In genomic region chr7:113320419-113320818, GRCh38 we compare ENCODE assay signal across 31 cellular contexts.
"Had no signal": no experiment of that assay in that cellular context is flagged by ENCODE, and none has a peak within 500 bp of the region (broad histone marks: within the 10 kb centered on the region; RNA-seq: fewer than 3 reads in every experiment).

No MANE protein-coding gene starts in this region.

- H3K9me3 ChIP-seq: gastrocnemius medialis, neutrophil, prostate gland, testis, transverse colon had no signal

- H3K9me3 Mint-ChIP-seq: activated naive CD4-positive, alpha-beta T cell treated with anti-CD3 and anti-CD28 coated beads, Interleukin-2, amount 10 ng/mL, durations not matched to agents 7 days and 5 days; mesothelial cell of epicardium; nephron progenitor cell had no signal

- H3K4me1 Mint-ChIP-seq: activated naive CD4-positive, alpha-beta T cell treated with anti-CD3 and anti-CD28 coated beads, Interleukin-2, amount 10 ng/mL, durations not matched to agents 7 days and 5 days; naive B cell; nephron progenitor cell had no signal

- H3K27me3 Mint-ChIP-seq: activated naive CD4-positive, alpha-beta T cell treated with anti-CD3 and anti-CD28 coated beads, Interleukin-2, amount 10 ng/mL, durations not matched to agents 7 days and 5 days; effector memory CD8-positive, alpha-beta T cell; naive B cell had no signal

- ATAC-seq: activated CD4-positive, CD25-positive, alpha-beta regulatory T cell treated with anti-CD3 and anti-CD28 coated beads, Interleukin-2, amount 50 U/mL, for 24 hours; effector memory CD8-positive, alpha-beta T cell; gastrocnemius medialis; left colon; sciatic nerve; stimulated activated naive CD8-positive, alpha-beta T cell treated with anti-CD3 and anti-CD28 coated beads, Interleukin-15, Interleukin-2, amounts not matched to agents 100 U/mL and 50 U/mL, for 24 hours had no signal

- H3K36me3 Mint-ChIP-seq: activated naive CD4-positive, alpha-beta T cell treated with anti-CD3 and anti-CD28 coated beads, Interleukin-2, amount 10 ng/mL, durations not matched to agents 7 days and 5 days; mesothelial cell of epicardium; naive B cell had no signal

- H3K27ac Mint-ChIP-seq: activated naive CD4-positive, alpha-beta T cell treated with anti-CD3 and anti-CD28 coated beads, Interleukin-2, amount 10 ng/mL, durations not matched to agents 7 days and 5 days; effector memory CD8-positive, alpha-beta T cell; mesothelial cell of epicardium; naive B cell; nephron progenitor cell had no signal

- H3K36me3 ChIP-seq: brain microvascular endothelial cell, gastrocnemius medialis, neutrophil, prostate gland, transverse colon, WERI-Rb-1 had no signal

- H3K4me3 Mint-ChIP-seq: activated naive CD4-positive, alpha-beta T cell treated with anti-CD3 and anti-CD28 coated beads, Interleukin-2, amount 10 ng/mL, durations not matched to agents 7 days and 5 days; effector memory CD8-positive, alpha-beta T cell; mesothelial cell of epicardium; naive B cell; nephron progenitor cell had no signal

- H3K4me1 ChIP-seq: gastrocnemius medialis, prostate gland, testis, transverse colon had no signal

- H3K4me3 ChIP-seq: gastrocnemius medialis, hepatocyte, prostate gland, skin epidermis, testis, transverse colon had no signal

- H3K27me3 ChIP-seq: brain microvascular endothelial cell, gastrocnemius medialis, hepatocyte, neutrophil, testis, transverse colon had no signal

- DNase-seq: activated CD4-positive, alpha-beta T cell treated with anti-CD3 and anti-CD28 coated beads for 48 hours; activated CD4-positive, alpha-beta T cell treated with anti-CD3 and anti-CD28 coated beads, Interleukin-2, amount 50 U/mL, for 48 hours; activated CD8-positive, alpha-beta memory T cell treated with anti-CD3 and anti-CD28 coated beads, Interleukin-2, amount 50 U/mL, for 4 hours; activated gamma-delta T cell; activated naive CD4-positive, alpha-beta T cell treated with anti-CD3 and anti-CD28 coated beads, Interleukin-2, amount 10 ng/mL, durations not matched to agents 7 days and 5 days; activated T-cell treated with anti-CD3 and anti-CD28 coated beads, Interleukin-2, amount 50 U/mL, for 1 hour; amniotic stem cell; cortex of kidney; effector memory CD8-positive, alpha-beta T cell; erythroblast; gastrocnemius medialis; glutamatergic neuron; left colon; mammary epithelial cell; naive B cell; nephron progenitor cell; retina; stimulated activated CD4-positive, alpha-beta T cell treated with anti-CD3 and anti-CD28 coated beads, Interleukin-12 subunit alpha, Interleukin-12 subunit beta, amount 100 ng/mL, for 4 hours; stimulated activated CD4-positive, alpha-beta T cell treated with anti-CD3 and anti-CD28 coated beads, Interleukin-4, amount 100 ng/mL, for 1 hour; stimulated activated naive CD8-positive, alpha-beta T cell treated with anti-CD3 and anti-CD28 coated beads, Interleukin-15, Interleukin-2, amounts not matched to agents 100 U/mL and 50 U/mL, for 24 hours; testis; transverse colon; WERI-Rb-1 had no signal

- H3K27ac ChIP-seq: brain microvascular endothelial cell, gastrocnemius medialis, hepatocyte, neutrophil, prostate gland, skin epidermis, testis, transverse colon, WERI-Rb-1 had no signal
